13 cellular contexts compared by ENCODE assay signal in genomic region chr18:58101291-58101706, GRCh38. TPM values are rescaled to one million over a fixed set of nuclear protein-coding genes. Genes with fewer than 3 reads are reported as not detected.
DNase-seq lines count a peak whose midpoint lies in the region; ATAC-seq lines count a peak whose summit lies in the region.
"Had no signal": no experiment of that assay in that cellular context is flagged by ENCODE, and none has a peak within 500 bp of the region (broad histone marks: within the 10 kb centered on the region; RNA-seq: fewer than 3 reads in every experiment).

No MANE protein-coding gene starts in this region.

- no peaks in the 10 kb centered on the region for H3K4me1 Mint-ChIP-seq in effector memory CD8-positive, alpha-beta T cell (ENCODE audit: low read depth in 2 of 2)

- H3K4me3 Mint-ChIP-seq in effector memory CD8-positive, alpha-beta T cell, result no peak overlapping the region
- H3K4me3 Mint-ChIP-seq: natural killer cell treated with Interleukin-12 subunit alpha and Interleukin-12 subunit beta and Interleukin-15 and Interleukin-18, amount 100 ng/mL, for 72 hours had no signal

- ATAC-seq in GM19455 (IDR thresholded peaks at IDR 0.05; ENCODE audit: unreplicated experiment), result peak; percentile 76
- peak; percentile 32 for ATAC-seq in HG03457 (IDR thresholded peaks at IDR 0.05; ENCODE audit: unreplicated experiment)
- ATAC-seq in effector memory CD8-positive, alpha-beta T cell (replicated peaks), result no peak
- ATAC-seq: natural killer cell treated with Interleukin-12 subunit alpha and Interleukin-12 subunit beta and Interleukin-15 and Interleukin-18, amount 100 ng/mL, for 72 hours had no signal

- peaks cover 8 to 18% of the 10 kb centered on the region in 2 donors for H3K27me3 Mint-ChIP-seq in effector memory CD8-positive, alpha-beta T cell

- no peaks in the 10 kb centered on the region for H3K36me3 Mint-ChIP-seq in effector memory CD8-positive, alpha-beta T cell (ENCODE audit: insufficient read depth)
- H3K36me3 Mint-ChIP-seq: natural killer cell treated with Interleukin-12 subunit alpha and Interleukin-12 subunit beta and Interleukin-15 and Interleukin-18, amount 100 ng/mL, for 72 hours had no signal

- peak overlapping the region; percentile 75 for H3K27ac ChIP-seq in temporal lobe (ENCODE audit: low read depth, low read length)
- H3K27ac ChIP-seq: GM23248 had no signal

- H3K9me3 Mint-ChIP-seq in effector memory CD8-positive, alpha-beta T cell, result no peaks in the 10 kb centered on the region
- H3K9me3 Mint-ChIP-seq: natural killer cell treated with Interleukin-12 subunit alpha and Interleukin-12 subunit beta and Interleukin-15 and Interleukin-18, amount 100 ng/mL, for 72 hours had no signal

- H3K27ac Mint-ChIP-seq in effector memory CD8-positive, alpha-beta T cell, result no peak overlapping the region
- H3K27ac Mint-ChIP-seq: natural killer cell treated with Interleukin-12 subunit alpha and Interleukin-12 subunit beta and Interleukin-15 and Interleukin-18, amount 100 ng/mL, for 72 hours had no signal

- peak; percentile 70 for DNase-seq in epidermal melanocyte (ENCODE audit: insufficient read length, low spot score)
- DNase-seq in effector memory CD8-positive, alpha-beta T cell, result no peak
- no peak for DNase-seq in iPS-NIHi7 (ENCODE audit: extremely low spot score)
- DNase-seq in NCI-H1105 (lab: John Stamatoyannopoulos, UW), result no peak
- DNase-seq: activated gamma-delta T cell treated with Interleukin-2 at 50 U/mL for 16 hours, cerebellar nuclear complex, GM23248, NCI-H1105 treated with DMSO at 0.1 percent for 48 hours, NCI-H748 treated with DMSO at 0.1 percent for 48 hours had no signal

RNA-seq across cellular contexts. Expression of gene NEDD4L, which starts 57.3 kb away (rescaled TPM):
- 164 TPM for total RNA-seq in temporal lobe
